In the genomic region with DNA sequence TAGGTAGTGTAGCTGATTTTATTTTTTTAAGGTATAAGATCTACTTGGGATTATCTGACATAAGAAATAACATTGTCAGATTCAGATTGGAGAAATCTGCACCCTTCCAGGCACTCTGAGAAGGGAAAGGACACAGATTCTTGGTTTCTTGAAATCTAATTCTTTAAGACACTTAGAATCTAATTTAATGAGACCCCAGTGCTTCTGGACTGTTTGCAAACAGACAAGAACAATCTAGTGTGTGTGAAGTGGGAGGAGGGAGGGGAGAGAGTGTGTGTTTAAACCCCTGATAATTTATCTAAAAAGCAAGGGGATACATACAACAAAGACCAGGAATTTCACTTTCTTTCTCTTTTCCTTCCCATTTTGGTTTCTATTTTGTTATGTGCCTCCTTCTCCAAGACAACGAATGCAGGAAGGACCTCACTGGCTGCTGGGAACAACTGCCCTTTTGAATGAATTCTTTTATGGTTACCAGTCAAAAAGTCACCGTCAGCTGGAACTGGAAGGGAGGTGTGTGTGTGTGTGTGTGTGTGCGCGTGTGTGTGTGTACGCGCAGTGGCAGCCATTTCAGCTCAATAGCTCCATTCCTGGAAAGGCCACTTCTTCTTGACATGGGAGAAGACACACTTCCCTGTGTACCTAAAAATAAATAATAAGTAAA, we compare ENCODE assay signal across 8 cellular contexts.
DNase-seq lines count a peak whose midpoint lies in the region; ATAC-seq and TF ChIP-seq lines count a peak whose summit lies in the region.

No MANE protein-coding gene starts in this region.

- H3K4me3 ChIP-seq in iPS-18a (ENCODE audit: low read length) (peak overlapping the region; percentile 50), H7 (ENCODE audit: insufficient read depth, low read depth, low read length) (no peak overlapping the region; the same call in 1 of the 2 replicates)

- peak overlapping the region; percentile 49 for H3K9ac ChIP-seq in iPS-18a (ENCODE audit: low read length)

- peaks cover 38% of the 10 kb centered on the region for H3K4me1 ChIP-seq in iPS-18a (ENCODE audit: control insufficient read depth, low read depth, low read length)

- H3K4me1 Mint-ChIP-seq in WTC11: peaks cover 58% of the 10 kb centered on the region

- CTCF ChIA-PET in WTC11 (lab: Charles Lee): interaction anchor here (0.8 to 2.6 kb wide), 8 partner anchors 17 to 393 kb away, joined by 3 to 13 read pairs (median 4); no protein-coding TSS in a partner anchor

- ATAC-seq in WTC11 (no peak), HG03196 (IDR thresholded peaks at IDR 0.05; ENCODE audit: unreplicated experiment) (no peak)

- H3K27ac ChIP-seq in iPS-18a (ENCODE audit: low read length): peak overlapping the region; percentile 33

- no peaks in the 10 kb centered on the region for H3K36me3 Mint-ChIP-seq in WTC11

- H3K27ac Mint-ChIP-seq in WTC11: peak overlapping the region; percentile 95

- no peaks in the 10 kb centered on the region for H3K9me3 ChIP-seq in iPS-18a (ENCODE audit: control insufficient read depth, low read depth, low read length)

- peak; percentile 4 for DNase-seq in DMS79 (lab: John Stamatoyannopoulos, UW)
- no peak for DNase-seq in DMS79 treated with DMSO at 0.1 percent for 48 hours (lab: John Stamatoyannopoulos, UW)
- no peak for DNase-seq in WTC11 (ENCODE audit: low spot score)
- DNase-seq in superior temporal gyrus (ENCODE audit: extremely low spot score): peak; percentile 52
- DNase-seq in H7: no peak
- DNase-seq in NCI-H2196 (lab: John Stamatoyannopoulos, UW; ENCODE audit: unreplicated experiment): no peak

- TF ChIP-seq CTCF in WTC11 (IDR thresholded peaks at IDR 0.05): no peak

- no peaks in the 10 kb centered on the region for H3K27me3 ChIP-seq in iPS-18a (ENCODE audit: control insufficient read depth, insufficient read depth, low read length)
- H3K27me3 ChIP-seq in H7 (ENCODE audit: control insufficient read depth, insufficient read depth, low read length): no peaks in the 10 kb centered on the region

- H3K9me3 Mint-ChIP-seq in WTC11: no peaks in the 10 kb centered on the region

- H3K36me3 ChIP-seq in iPS-18a (ENCODE audit: control insufficient read depth, low read depth, low read length) (no peaks in the 10 kb centered on the region), H7 (replicated peaks; ENCODE audit: control insufficient read depth, insufficient read depth, low read length) (no peaks in the 10 kb centered on the region)

- POLR2A ChIA-PET in WTC11 (lab: Charles Lee): interaction anchor here (1.0 kb wide), 1 partner anchor 379 kb away, joined by 3 read pairs; no protein-coding TSS in a partner anchor

- peak overlapping the region; percentile 59 for H3K4me3 Mint-ChIP-seq in WTC11

- H3K27me3 Mint-ChIP-seq in WTC11 (ENCODE audit: low read depth): no peaks in the 10 kb centered on the region

TF ChIP-seq in WTC11, 78 proteins besides CTCF, POLR2A, EP300 and RAD21:
- no peak for TF ChIP-seq SMAD3 (CRISPR knock-in tag; IDR thresholded peaks at IDR 0.05; ENCODE audit: borderline replicate concordance)
- TF ChIP-seq, protein P1, sequence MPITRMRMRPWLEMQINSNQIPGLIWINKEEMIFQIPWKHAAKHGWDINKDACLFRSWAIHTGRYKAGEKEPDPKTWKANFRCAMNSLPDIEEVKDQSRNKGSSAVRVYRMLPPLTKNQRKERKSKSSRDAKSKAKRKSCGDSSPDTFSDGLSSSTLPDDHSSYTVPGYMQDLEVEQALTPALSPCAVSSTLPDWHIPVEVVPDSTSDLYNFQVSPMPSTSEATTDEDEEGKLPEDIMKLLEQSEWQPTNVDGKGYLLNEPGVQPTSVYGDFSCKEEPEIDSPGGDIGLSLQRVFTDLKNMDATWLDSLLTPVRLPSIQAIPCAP (CRISPR knock-in tag; IDR thresholded peaks at IDR 0.05): no peak
- TF ChIP-seq, protein P2, sequence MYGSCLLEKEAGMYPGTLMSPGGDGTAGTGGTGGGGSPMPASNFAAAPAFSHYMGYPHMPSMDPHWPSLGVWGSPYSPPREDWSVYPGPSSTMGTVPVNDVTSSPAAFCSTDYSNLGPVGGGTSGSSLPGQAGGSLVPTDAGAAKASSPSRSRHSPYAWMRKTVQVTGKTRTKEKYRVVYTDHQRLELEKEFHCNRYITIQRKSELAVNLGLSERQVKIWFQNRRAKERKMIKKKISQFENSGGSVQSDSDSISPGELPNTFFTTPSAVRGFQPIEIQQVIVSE (CRISPR knock-in tag; IDR thresholded peaks at IDR 0.05; ENCODE audit: borderline replicate concordance): no peak
- no peak for TF ChIP-seq CREM (CRISPR knock-in tag; IDR thresholded peaks at IDR 0.05)
- no peak for TF ChIP-seq ATF1 (CRISPR knock-in tag; IDR thresholded peaks at IDR 0.05)
TF ChIP-seq in WTC11: peak in this region for 0.

Comparison
In these comparisons a context has a peak if more than half of its experiments do, and no peak if none do; other contexts are left out.
1. DNase-seq: peak in DMS79 (single experiment) and superior temporal gyrus (single experiment); none in DMS79 treated with DMSO at 0.1 percent for 48 hours (single experiment), WTC11 (single experiment), H7 (single experiment) and NCI-H2196 (single experiment).